In genomic region chr5:168734119-168734518, GRCh38 we compare ENCODE assay signal across 1 cellular context.
TF ChIP-seq lines count a peak whose summit lies in the region.

No MANE protein-coding gene starts in this region.

TF ChIP-seq in SK-N-SH, 30 proteins besides CTCF, POLR2A, EP300 and RAD21 (continued from another document):
- TF ChIP-seq IRF3 (IDR thresholded peaks at IDR 0.05; ENCODE audit: low read depth, low read length): no peak
- TF ChIP-seq NFIC (IDR thresholded peaks at IDR 0.05; ENCODE audit: borderline replicate concordance): no peak
- TF ChIP-seq USF2 (IDR thresholded peaks at IDR 0.05; ENCODE audit: borderline replicate concordance, low read depth, low read length): no peak
- TF ChIP-seq EZH2phosphoT487 (IDR thresholded peaks at IDR 0.05; ENCODE audit: borderline replicate concordance, low read depth): no peak
- no peak for TF ChIP-seq POLR2AphosphoS5 (IDR thresholded peaks at IDR 0.05; ENCODE audit: low read depth, low read length)
- TF ChIP-seq NRF1 (IDR thresholded peaks at IDR 0.05; ENCODE audit: low read depth, low read length): no peak
